In the genomic region with DNA sequence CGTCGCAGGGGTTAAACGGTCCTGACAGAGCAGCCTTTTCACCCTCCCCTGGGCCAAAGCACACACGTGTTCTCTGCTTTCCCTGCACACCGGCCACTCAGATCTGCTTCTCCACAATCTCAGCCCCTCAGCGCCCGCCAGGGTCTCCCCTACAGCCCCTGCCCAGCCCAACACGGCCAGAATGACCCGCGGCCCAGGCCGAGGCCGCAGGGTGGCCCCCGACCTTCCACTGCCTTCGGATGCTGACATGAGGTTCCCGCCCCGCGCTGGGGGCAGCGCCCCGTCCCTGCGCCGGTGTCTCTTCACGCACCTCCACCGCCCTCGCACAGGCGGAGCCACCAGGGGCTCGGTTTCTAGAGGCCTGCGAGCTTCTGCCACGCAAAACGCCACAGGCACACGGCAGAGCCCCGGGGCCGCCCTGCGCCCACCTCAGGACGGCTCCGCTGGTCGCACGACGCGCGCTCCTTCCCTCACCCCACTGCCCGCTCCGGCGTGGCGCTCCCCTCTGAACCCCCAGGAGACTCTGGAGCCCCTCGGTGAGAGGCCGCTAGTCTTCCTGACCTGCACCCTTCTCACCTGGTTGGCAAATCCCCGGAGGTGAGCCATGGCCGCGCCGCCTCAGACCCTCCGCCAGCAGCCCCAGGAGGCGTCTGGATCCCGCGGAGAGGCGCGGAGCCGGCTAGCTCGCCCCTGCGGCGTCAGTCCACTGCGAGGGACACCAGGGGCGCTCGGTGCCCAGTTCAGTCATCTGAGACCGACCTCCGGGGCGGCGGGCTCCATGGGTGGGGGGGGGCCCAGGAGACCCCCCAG, we compare ENCODE assay signal across 8 cellular contexts. TPM values are rescaled to one million over a fixed set of nuclear protein-coding genes. Genes with fewer than 3 reads are reported as not detected.
DNase-seq lines count a peak whose midpoint lies in the region; ATAC-seq, FAIRE-seq and TF ChIP-seq lines count a peak whose summit lies in the region.

No MANE protein-coding gene starts in this region.

- H3K27me3 Mint-ChIP-seq in T-cell = peaks cover 0 to 2% of the 10 kb centered on the region in 2 donors

- no peaks in the 10 kb centered on the region for H3K27me3 ChIP-seq in layer of hippocampus (ENCODE audit: control insufficient read depth, insufficient read depth, low read length)

- H3K4me3 ChIP-seq in cardiac fibroblast (replicated peaks in 1 of 2; ENCODE audit: low read depth in 2 of 2, low read length in 2 of 2) = peak overlapping the region; percentile 78 to 82

- ATAC-seq in HG03342 (IDR thresholded peaks at IDR 0.05; ENCODE audit: unreplicated experiment) (peak; percentile 22), T-cell (replicated peaks in 1 of 4) (peak; percentile 5 to 20 (median 10))

- DNase-seq in CD1c-positive myeloid dendritic cell (ENCODE audit: extremely low spot score) = peak; percentile 24
- peak; percentile 48 for DNase-seq in GM19239 (ENCODE audit: insufficient read length, low spot score)
- peak in 22 of 34 experiments; percentile 6 to 39 (median 21) for DNase-seq in T-cell
- peak; percentile 27 to 35 for DNase-seq in cardiac fibroblast (ENCODE audit: low read depth in 2 of 2)
- peak; percentile 18 to 26 for DNase-seq in stimulated activated CD4-positive, alpha-beta T cell treated with anti-CD3 and anti-CD28 coated beads, Interleukin-4, amount 100 ng/mL, for 48 hours (ENCODE audit: low read depth in 2 of 2)
- DNase-seq in T1000 (lab: John Stamatoyannopoulos, UW) = no peak

- peak; percentile 19 for TF ChIP-seq CTCF in cardiac fibroblast (IDR thresholded peaks at IDR 0.05; ENCODE audit: low read depth, low read length)

- CTCF ChIA-PET in T-cell (lab: Charles Lee) = interaction anchor here in 1 of 2 donors (0.6 kb wide), 1 partner anchor 151 kb away, joined by 3 read pairs; no protein-coding TSS in a partner anchor

- peak overlapping the region; percentile 28 to 43 for H3K27ac Mint-ChIP-seq in T-cell

- peak overlapping the region; percentile 74 to 79 (median 78) for H3K4me3 Mint-ChIP-seq in T-cell

- H3K27ac ChIP-seq in layer of hippocampus (ENCODE audit: low read depth, low read length) = peak overlapping the region; percentile 86

- H3K36me3 Mint-ChIP-seq in T-cell = no peaks in the 10 kb centered on the region

- H3K9me3 Mint-ChIP-seq in T-cell = no peaks in the 10 kb centered on the region

- FAIRE-seq in GM19239 (lab: Jason Lieb, UNC) = no peak

- peaks cover 17 to 30% (median 29%) of the 10 kb centered on the region in 3 donors for H3K4me1 Mint-ChIP-seq in T-cell

- POLR2A ChIA-PET in T-cell (lab: Charles Lee) = no interaction called here

RNA-seq across cellular contexts. Expression of a gene that starts 0.7 kb away (rescaled TPM):
- total RNA-seq in T-cell = 100 to 1,000 TPM; 113 to 199 (median 193) TPM

RNA-seq across cellular contexts. Expression of a gene that starts 50.9 kb away (rescaled TPM):
- under 1 TPM in 3 of 5 donors, not detected in 2; 0.20 to 0.89 (median 0.35) TPM for total RNA-seq in T-cell
